Comparison of ENCODE assay signal across 12 cellular contexts in genomic region chr12:4383304-4383865, GRCh38. TPM values are rescaled to one million over a fixed set of nuclear protein-coding genes. Genes with fewer than 3 reads are reported as not detected.
DNase-seq lines count a peak whose midpoint lies in the region; ATAC-seq and TF ChIP-seq lines count a peak whose summit lies in the region.
"Had no signal": no experiment of that assay in that cellular context is flagged by ENCODE, and none has a peak within 500 bp of the region (broad histone marks: within the 10 kb centered on the region; RNA-seq: fewer than 3 reads in every experiment).

No MANE protein-coding gene starts in this region.

- no peaks in the 10 kb centered on the region for H3K9me3 ChIP-seq in Peyer's patch
- H3K9me3 ChIP-seq: neutrophil, SJSA1 had no signal

- no peak overlapping the region for H3K4ac ChIP-seq in mesendoderm (ENCODE audit: low read depth, low read length)

- H3K9me3 Mint-ChIP-seq in T-cell = no peaks in the 10 kb centered on the region
- H3K9me3 Mint-ChIP-seq: brain had no signal

- H3K4me1 Mint-ChIP-seq in T-cell = no peaks in the 10 kb centered on the region

- H3K79me2 ChIP-seq in mesendoderm (ENCODE audit: control insufficient read depth, insufficient read depth, low read length) = no peaks in the 10 kb centered on the region

- no peak overlapping the region for H3K18ac ChIP-seq in mesendoderm (ENCODE audit: low read length)

- H3K4me3 ChIP-seq in GM12864 (ENCODE audit: low read depth, low read length) (no peak overlapping the region), mesendoderm (ENCODE audit: low read length) (no peak overlapping the region), Peyer's patch (no peak overlapping the region)
- H3K4me3 ChIP-seq: SJSA1 had no signal

- no peaks in the 10 kb centered on the region for H3K79me1 ChIP-seq in mesendoderm (ENCODE audit: low read length)

- TF ChIP-seq CTCF in GM12864 (IDR thresholded peaks at IDR 0.05; ENCODE audit: low read depth, low read length, missing control alignments) (peak; percentile 33), Peyer's patch (IDR thresholded peaks at IDR 0.05) (no peak)

- H3K56ac ChIP-seq in mesendoderm (ENCODE audit: low read length) = no peak overlapping the region

- no peak overlapping the region for H3K9ac ChIP-seq in mesendoderm (ENCODE audit: low read length)

- no peak for TF ChIP-seq POLR2A in Peyer's patch (IDR thresholded peaks at IDR 0.05)

- ATAC-seq in HG02870 (IDR thresholded peaks at IDR 0.05; ENCODE audit: unreplicated experiment) (no peak), T-cell (replicated peaks in 1 of 4) (no peak)

- H3K23ac ChIP-seq in mesendoderm (ENCODE audit: low read length) = no peak overlapping the region

- peaks cover 2% of the 10 kb centered on the region for H3K4me1 ChIP-seq in mesendoderm (ENCODE audit: control insufficient read depth, low read depth, low read length)
- no peaks in the 10 kb centered on the region for H3K4me1 ChIP-seq in Peyer's patch
- H3K4me1 ChIP-seq: SJSA1 had no signal

- no peak overlapping the region for H2BK120ac ChIP-seq in mesendoderm (ENCODE audit: low read depth, low read length)

- H3K36me3 ChIP-seq in mesendoderm (ENCODE audit: control insufficient read depth, insufficient read depth, low read length) = no peaks in the 10 kb centered on the region
- no peaks in the 10 kb centered on the region for H3K36me3 ChIP-seq in Peyer's patch
- H3K36me3 ChIP-seq: neutrophil, SJSA1 had no signal

- CTCF ChIA-PET in T-cell (lab: Charles Lee) = interaction anchor here in 1 of 2 donors (0.7 kb wide), 1 partner anchor 1911 kb away, joined by 3 read pairs; no protein-coding TSS in a partner anchor

- H3K27me3 ChIP-seq in mesendoderm (ENCODE audit: insufficient read depth, low read length, poor library complexity) (no peaks in the 10 kb centered on the region), Peyer's patch (no peaks in the 10 kb centered on the region)

- no peak overlapping the region for H2BK5ac ChIP-seq in mesendoderm (ENCODE audit: low read length)

- no peak overlapping the region for H2BK15ac ChIP-seq in mesendoderm (replicated peaks; ENCODE audit: low read depth)

- H3K27ac ChIP-seq in mesendoderm (ENCODE audit: low read depth, low read length) (no peak overlapping the region), Peyer's patch (no peak overlapping the region)
- H3K27ac ChIP-seq: neutrophil, SJSA1 had no signal

- POLR2A ChIA-PET in T-cell (lab: Charles Lee) = no interaction called here

- in situ Hi-C loops in KBM-7 (cut with MboI; ENCODE audit: low pct_unique_long_range_greater_than_20kb, low sequenced_read_pairs) = no loop called here

- no peak overlapping the region for H4K5ac ChIP-seq in mesendoderm (ENCODE audit: low read length)

- H3K4me3 Mint-ChIP-seq in T-cell = no peak overlapping the region
- H3K4me3 Mint-ChIP-seq: brain had no signal

- H4K8ac ChIP-seq in mesendoderm (ENCODE audit: low read depth, low read length) = no peak overlapping the region

- H3K36me3 Mint-ChIP-seq in T-cell = no peaks in the 10 kb centered on the region
- H3K36me3 Mint-ChIP-seq: brain had no signal

- no peak overlapping the region for H3K27ac Mint-ChIP-seq in T-cell

- H3K27me3 Mint-ChIP-seq in T-cell = peaks cover 15 to 21% of the 10 kb centered on the region in 2 donors

- H3K4me2 ChIP-seq in mesendoderm (ENCODE audit: low read length) = no peak overlapping the region

- H2AK5ac ChIP-seq in mesendoderm (ENCODE audit: low read length) = no peak overlapping the region

- no CpG with 5 or more reads among the region's 8 CpGs for WGBS in mesendoderm (ENCODE audit: extremely low coverage, insufficient coverage, low lambda C conversion rate)

- DNase-seq in GM12864 (ENCODE audit: low read depth) = no peak
- peak; percentile 80 for DNase-seq in KBM-7
- DNase-seq in SW480 (ENCODE audit: low spot score) = peak; percentile 42
- peak; percentile 93 for DNase-seq in mesendoderm
- no peak for DNase-seq in Peyer's patch
- DNase-seq in T-cell = no peak
- DNase-seq: EL, NCI-H1436 treated with DMSO at 0.1 percent for 48 hours had no signal

RNA-seq across cellular contexts. Expression of gene FGF23, which starts 3.9 kb away (rescaled TPM):
- 0.21 TPM for polyA plus RNA-seq in mesendoderm (2013, experiment 1 of 2)
- 0.22 TPM for polyA plus RNA-seq in mesendoderm (2013, experiment 2 of 2)
- not detected for total RNA-seq in Peyer's patch
- not detected for total RNA-seq in T-cell
- total RNA-seq: SJSA1 had no signal

Comparison
In these comparisons a context has a peak if more than half of its experiments do, and no peak if none do; other contexts are left out.
1. DNase-seq: peak in KBM-7 (single experiment), SW480 (single experiment) and mesendoderm (single experiment); none in GM12864 (single experiment), Peyer's patch (0 of 3) and T-cell (0 of 34).